ENCODE assay signal across 8 cellular contexts in genomic region chr1:156608981-156609380, GRCh38. TPM values are rescaled to one million over a fixed set of nuclear protein-coding genes. Genes with fewer than 3 reads are reported as not detected.
DNase-seq lines count a peak whose midpoint lies in the region; ATAC-seq and TF ChIP-seq lines count a peak whose summit lies in the region.

No MANE protein-coding gene starts in this region.

- peak; percentile 42 to 59 (median 46) for DNase-seq in CD4-positive, alpha-beta T cell
- no peak for DNase-seq in HFF-Myc (ENCODE audit: extremely low read depth, low read depth)
- DNase-seq in NCI-H82 treated with DMSO at 0.1 percent for 48 hours (lab: John Stamatoyannopoulos, UW; ENCODE audit: unreplicated experiment) = peak; percentile 28
- DNase-seq in activated T-cell treated with anti-CD3 and anti-CD28 coated beads for 48 hours (ENCODE audit: low read depth) = peak; percentile 44
- no peak for DNase-seq in fibroblast of the aortic adventitia (ENCODE audit: low read depth)
- DNase-seq in stimulated activated CD4-positive, alpha-beta T cell treated with anti-CD3 and anti-CD28 coated beads, TNF-alpha, amount 100 ng/mL, for 24 hours (ENCODE audit: low read depth in 3 of 3) = peak in 2 of 3 experiments; percentile 45 to 50
- no peak for DNase-seq in HuH-7.5 (ENCODE audit: low spot score)

- H3K4me3 ChIP-seq in HFF-Myc (replicated peaks; ENCODE audit: low read depth, low read length) (no peak overlapping the region), fibroblast of the aortic adventitia (ENCODE audit: low read depth, low read length) (no peak overlapping the region)

- no peaks in the 10 kb centered on the region for H3K9me3 Mint-ChIP-seq in CD4-positive, alpha-beta T cell

- peaks cover 14% of the 10 kb centered on the region for H3K4me1 Mint-ChIP-seq in CD4-positive, alpha-beta T cell (ENCODE audit: low read depth)

- CTCF ChIA-PET in CD4-positive, alpha-beta T cell (lab: Charles Lee) = interaction anchor here (0.6 to 1.8 kb wide), 15 partner anchors 10 to 223 kb away, joined by 3 to 32 read pairs (median 6); partner anchors contain the start of genes HAPLN2, IQGAP3 and NAXE

- H3K4me3 Mint-ChIP-seq in CD4-positive, alpha-beta T cell = no peak overlapping the region

- ATAC-seq in CD4-positive, alpha-beta T cell (ENCODE audit: poor library complexity) = peak; percentile 80
- no peak for ATAC-seq in GM18870 (IDR thresholded peaks at IDR 0.05; ENCODE audit: unreplicated experiment)

- no peaks in the 10 kb centered on the region for H3K36me3 Mint-ChIP-seq in CD4-positive, alpha-beta T cell (ENCODE audit: low read depth)

- H3K27ac ChIP-seq in CD4-positive, alpha-beta T cell (ENCODE audit: low read depth, low read length) = no peak overlapping the region

- peak; percentile 71 for TF ChIP-seq CTCF in CD4-positive, alpha-beta T cell (IDR thresholded peaks at IDR 0.05)
- peak; percentile 64 for TF ChIP-seq CTCF in HFF-Myc (IDR thresholded peaks at IDR 0.05; ENCODE audit: low read depth, low read length, missing control alignments)
- peak; percentile 37 for TF ChIP-seq CTCF in fibroblast of the aortic adventitia (IDR thresholded peaks at IDR 0.05; ENCODE audit: insufficient read depth, low read length)

- POLR2A ChIA-PET in CD4-positive, alpha-beta T cell (lab: Charles Lee) = interaction anchor here (0.8 to 1.8 kb wide), 5 partner anchors 26 to 151 kb away, joined by 3 to 8 read pairs (median 4); partner anchors contain the start of gene MEF2D

- peaks cover 25% of the 10 kb centered on the region for H3K27me3 Mint-ChIP-seq in CD4-positive, alpha-beta T cell

- H3K27ac Mint-ChIP-seq in CD4-positive, alpha-beta T cell = no peak overlapping the region

- intact Hi-C loops in CD4-positive, alpha-beta T cell (cut with DNase I, micrococcal nuclease) = loop anchor here (1.0 kb wide), 6 partner anchors 25 to 229 kb away; no protein-coding TSS in a partner anchor

- no peaks in the 10 kb centered on the region for H3K9me3 ChIP-seq in CD4-positive, alpha-beta T cell (ENCODE audit: control insufficient read depth, low read length)

- no peaks in the 10 kb centered on the region for H3K27me3 ChIP-seq in CD4-positive, alpha-beta T cell (ENCODE audit: control insufficient read depth, insufficient read depth, low read length)

RNA-seq across cellular contexts. Expression of gene GPATCH4, which starts 7.7 kb away (rescaled TPM):
- 10 to 100 TPM; 35.3 to 36.3 TPM for total RNA-seq in CD4-positive, alpha-beta T cell
- 12.2 and 18.9 TPM in 2 replicates for total RNA-seq in fibroblast of the aortic adventitia (ENCODE audit: low replicate concordance)

RNA-seq across cellular contexts. Expression of gene HAPLN2, which starts 10.2 kb away (rescaled TPM):
- under 1 TPM; 0.44 to 0.56 TPM for total RNA-seq in CD4-positive, alpha-beta T cell
- not detected in 2 replicates for total RNA-seq in fibroblast of the aortic adventitia (ENCODE audit: low replicate concordance)

RNA-seq across cellular contexts. Expression of gene NAXE, which starts 17.4 kb away (rescaled TPM):
- 10 to 100 TPM; 23.3 to 27.8 TPM for total RNA-seq in CD4-positive, alpha-beta T cell
- 22.7 and 64.2 TPM in 2 replicates for total RNA-seq in fibroblast of the aortic adventitia (ENCODE audit: low replicate concordance)

RNA-seq across cellular contexts. Expression of gene TTC24, which starts 29.5 kb away (rescaled TPM):
- total RNA-seq in CD4-positive, alpha-beta T cell = 1 to 10 TPM; 5.7 to 8.1 TPM
- not detected in 2 replicates for total RNA-seq in fibroblast of the aortic adventitia (ENCODE audit: low replicate concordance)

RNA-seq across cellular contexts. Expression of gene BCAN, which starts 32.9 kb away (rescaled TPM):
- not detected for total RNA-seq in CD4-positive, alpha-beta T cell
- not detected in 2 replicates for total RNA-seq in fibroblast of the aortic adventitia (ENCODE audit: low replicate concordance)

Comparison
In these comparisons a context has a peak if more than half of its experiments do, and no peak if none do; other contexts are left out.
1. DNase-seq: peak in CD4-positive, alpha-beta T cell (10 of 10), NCI-H82 treated with DMSO at 0.1 percent for 48 hours (single experiment), activated T-cell treated with anti-CD3 and anti-CD28 coated beads for 48 hours (single experiment) and stimulated activated CD4-positive, alpha-beta T cell treated with anti-CD3 and anti-CD28 coated beads, TNF-alpha, amount 100 ng/mL, for 24 hours (2 of 3); none in HFF-Myc (single experiment), fibroblast of the aortic adventitia (single experiment) and HuH-7.5 (single experiment).
2. Peak in every context shown above with its lines, with median percentiles within 50 percentile points of each other: CTCF ChIP-seq.